In genomic region chr19:58499021-58499927, GRCh38 we compare ENCODE assay signal across 8 cellular contexts. TPM values are rescaled to one million over a fixed set of nuclear protein-coding genes. Genes with fewer than 3 reads are reported as not detected.
A peak's percentile ranks its signal among the peaks of the same experiment; 100 is the strongest.
DNase-seq lines count a peak whose midpoint lies in the region; ATAC-seq and TF ChIP-seq lines count a peak whose summit lies in the region.

No MANE protein-coding gene starts in this region.

- no peak for TF ChIP-seq CTCF in lung (IDR thresholded peaks at IDR 0.05; ENCODE audit: control extremely low read depth, extremely low read depth)

- DNase-seq in CD8-positive, alpha-beta memory T cell = peak; percentile 87 to 96 (median 91)
- DNase-seq in HK-2 (ENCODE audit: unreplicated experiment) (peak; percentile 98), NCI-H82 treated with DMSO at 0.1 percent for 48 hours (lab: John Stamatoyannopoulos, UW; ENCODE audit: unreplicated experiment) (peak; percentile 97), lung (ENCODE audit: low spot score) (peak; percentile 100)
- peak; percentile 99 for DNase-seq in activated CD8-positive, alpha-beta T cell treated with anti-CD3 and anti-CD28 coated beads, Interleukin-2, amount 10 ng/mL, durations not matched to agents 7 days and 5 days
- DNase-seq in effector CD4-positive, alpha-beta T cell = peak; percentile 83
- DNase-seq in stimulated activated CD4-positive, alpha-beta T cell treated with anti-CD3 and anti-CD28 coated beads, TNF-alpha, amount 100 ng/mL, for 24 hours (ENCODE audit: low read depth in 3 of 3) = peak; percentile 97 to 100 (median 98)

- no peaks in the 10 kb centered on the region for H3K36me3 ChIP-seq in CD8-positive, alpha-beta memory T cell (ENCODE audit: insufficient read depth, low read length)
- H3K36me3 ChIP-seq in lung (ENCODE audit: control insufficient read depth in 2 of 2, insufficient read depth in 2 of 2, low read length in 2 of 2) = no peaks in the 10 kb centered on the region

- ATAC-seq in GM19452 (IDR thresholded peaks at IDR 0.05; ENCODE audit: unreplicated experiment) = peak; percentile 88
- ATAC-seq in activated CD8-positive, alpha-beta T cell treated with anti-CD3 and anti-CD28 coated beads, Interleukin-2, amount 10 ng/mL, durations not matched to agents 7 days and 5 days = peak; percentile 97
- peak; percentile 95 for ATAC-seq in lung (ENCODE audit: insufficient read depth, low FRiP score)

- peaks cover 25 to 32% (median 26%) of the 10 kb centered on the region in 3 donors for H3K4me1 Mint-ChIP-seq in CD8-positive, alpha-beta memory T cell
- H3K4me1 Mint-ChIP-seq in activated CD8-positive, alpha-beta T cell treated with anti-CD3 and anti-CD28 coated beads, Interleukin-2, amount 10 ng/mL, durations not matched to agents 7 days and 5 days (ENCODE audit: low read depth) = peaks cover 31% of the 10 kb centered on the region

- 1% methylated on average over 57 to 60 of the region's 60 CpGs for WGBS in lung, 2 donors

- H3K27me3 ChIP-seq in CD8-positive, alpha-beta memory T cell (ENCODE audit: insufficient read depth, low read length, poor library complexity, severe bottlenecking) = no peaks in the 10 kb centered on the region
- H3K27me3 ChIP-seq in lung (ENCODE audit: control insufficient read depth, insufficient read depth) = no peaks in the 10 kb centered on the region

- peaks cover 0 to 4% of the 10 kb centered on the region in 2 donors for H3K27me3 Mint-ChIP-seq in CD8-positive, alpha-beta memory T cell
- H3K27me3 Mint-ChIP-seq in activated CD8-positive, alpha-beta T cell treated with anti-CD3 and anti-CD28 coated beads, Interleukin-2, amount 10 ng/mL, durations not matched to agents 7 days and 5 days (ENCODE audit: low read depth) = no peaks in the 10 kb centered on the region

- peaks cover 18% of the 10 kb centered on the region for H3K4me1 ChIP-seq in CD8-positive, alpha-beta memory T cell (ENCODE audit: insufficient read depth, low read length)
- peaks cover 0 to 16% of the 10 kb centered on the region in 2 donors for H3K4me1 ChIP-seq in lung (ENCODE audit: control insufficient read depth in 2 of 2, insufficient read depth in 2 of 2, low read length in 2 of 2)

- peak overlapping the region; percentile 60 for H3K27ac ChIP-seq in CD8-positive, alpha-beta memory T cell (ENCODE audit: low read depth, low read length)
- H3K27ac ChIP-seq in lung (ENCODE audit: low read depth in 1 of 2, low read length in 1 of 2) = peak overlapping the region; percentile 87 to 91

- CTCF ChIA-PET in CD8-positive, alpha-beta memory T cell (lab: Charles Lee) = interaction anchor here (1.1 to 2.6 kb wide), 5 partner anchors 13 to 82 kb away, joined by 3 to 18 read pairs (median 7); partner anchors contain the start of gene ZBTB45
- CTCF ChIA-PET in activated CD8-positive, alpha-beta T cell treated with anti-CD3 and anti-CD28 coated beads, Interleukin-2, amount 10 ng/mL, durations not matched to agents 7 days and 5 days (lab: Charles Lee) = interaction anchor here (1.1 to 3.5 kb wide), 7 partner anchors 10 to 82 kb away, joined by 3 to 24 read pairs (median 4); partner anchors contain the start of genes SLC27A5 and ZBTB45

- peaks cover 0 to 3% (median 0%) of the 10 kb centered on the region in 3 donors for H3K36me3 Mint-ChIP-seq in CD8-positive, alpha-beta memory T cell
- peaks cover 4% of the 10 kb centered on the region for H3K36me3 Mint-ChIP-seq in activated CD8-positive, alpha-beta T cell treated with anti-CD3 and anti-CD28 coated beads, Interleukin-2, amount 10 ng/mL, durations not matched to agents 7 days and 5 days (ENCODE audit: low read depth)

- H3K27ac Mint-ChIP-seq in CD8-positive, alpha-beta memory T cell = peak overlapping the region; percentile 91 to 98 (median 97)
- H3K27ac Mint-ChIP-seq in activated CD8-positive, alpha-beta T cell treated with anti-CD3 and anti-CD28 coated beads, Interleukin-2, amount 10 ng/mL, durations not matched to agents 7 days and 5 days = peak overlapping the region; percentile 88

- POLR2A ChIA-PET in CD8-positive, alpha-beta memory T cell (lab: Charles Lee) = interaction anchor here (0.7 to 1.1 kb wide), 2 partner anchors 9 to 21 kb away, joined by 3 to 5 read pairs; partner anchors contain the start of gene ZBTB45
- POLR2A ChIA-PET in activated CD8-positive, alpha-beta T cell treated with anti-CD3 and anti-CD28 coated beads, Interleukin-2, amount 10 ng/mL, durations not matched to agents 7 days and 5 days (lab: Charles Lee) = interaction anchor here (0.7 to 2.7 kb wide), 4 partner anchors 14 to 137 kb away, joined by 3 to 11 read pairs (median 4); partner anchors contain the start of genes CHMP2A and ZNF497

- peak overlapping the region; percentile 83 for H3K4me3 ChIP-seq in CD8-positive, alpha-beta memory T cell (ENCODE audit: low read length)
- peak overlapping the region; percentile 45 for H3K4me3 ChIP-seq in lung

- no peaks in the 10 kb centered on the region for H3K9me3 ChIP-seq in CD8-positive, alpha-beta memory T cell (ENCODE audit: low read length)
- H3K9me3 ChIP-seq in lung (ENCODE audit: control insufficient read depth in 2 of 2, insufficient read depth in 1 of 2, low read length in 1 of 2) = no peaks in the 10 kb centered on the region

- peaks cover 5 to 12% (median 6%) of the 10 kb centered on the region in 5 donors for H3K9me3 Mint-ChIP-seq in CD8-positive, alpha-beta memory T cell
- no peaks in the 10 kb centered on the region for H3K9me3 Mint-ChIP-seq in activated CD8-positive, alpha-beta T cell treated with anti-CD3 and anti-CD28 coated beads, Interleukin-2, amount 10 ng/mL, durations not matched to agents 7 days and 5 days (ENCODE audit: insufficient read depth)

- peak overlapping the region; percentile 86 to 96 (median 90) for H3K4me3 Mint-ChIP-seq in CD8-positive, alpha-beta memory T cell
- peak overlapping the region; percentile 85 for H3K4me3 Mint-ChIP-seq in activated CD8-positive, alpha-beta T cell treated with anti-CD3 and anti-CD28 coated beads, Interleukin-2, amount 10 ng/mL, durations not matched to agents 7 days and 5 days

RNA-seq across cellular contexts. Expression of gene SLC27A5, which starts 12.5 kb away (rescaled TPM):
- 10 to 100 TPM; 16.1 to 19.1 TPM for total RNA-seq in CD8-positive, alpha-beta memory T cell
- 25.9 TPM for polyA plus RNA-seq in CD8-positive, alpha-beta memory T cell
- 10 to 100 TPM; 12.2 to 14.4 TPM for total RNA-seq in activated CD8-positive, alpha-beta T cell treated with anti-CD3 and anti-CD28 coated beads, Interleukin-2, amount 10 ng/mL, durations not matched to agents 7 days and 5 days
- total RNA-seq in lung = 10 to 100 TPM in 1 of 2 donors, 1 to 10 TPM in 1; 7.9 to 11.3 TPM
- polyA plus RNA-seq in lung = 10 to 100 TPM; 14.6 to 19.0 TPM

RNA-seq across cellular contexts. Expression of gene ZBTB45, which starts 20.3 kb away (rescaled TPM):
- 10 to 100 TPM; 15.0 to 16.1 TPM for total RNA-seq in CD8-positive, alpha-beta memory T cell
- 4.8 TPM for polyA plus RNA-seq in CD8-positive, alpha-beta memory T cell
- 10 to 100 TPM; 13.9 to 16.7 TPM for total RNA-seq in activated CD8-positive, alpha-beta T cell treated with anti-CD3 and anti-CD28 coated beads, Interleukin-2, amount 10 ng/mL, durations not matched to agents 7 days and 5 days
- total RNA-seq in lung = 10 to 100 TPM in 1 of 2 donors, 1 to 10 TPM in 1; 6.0 to 20.2 TPM
- 1 to 10 TPM; 7.7 to 9.6 TPM for polyA plus RNA-seq in lung

RNA-seq across cellular contexts. Expression of gene ZNF446, which starts 23.1 kb away (rescaled TPM):
- 1 to 10 TPM; 5.9 to 7.2 TPM for total RNA-seq in CD8-positive, alpha-beta memory T cell
- polyA plus RNA-seq in CD8-positive, alpha-beta memory T cell = 3.8 TPM
- total RNA-seq in activated CD8-positive, alpha-beta T cell treated with anti-CD3 and anti-CD28 coated beads, Interleukin-2, amount 10 ng/mL, durations not matched to agents 7 days and 5 days = 1 to 10 TPM; 6.9 to 7.8 TPM
- total RNA-seq in lung = 10 to 100 TPM; 12.5 to 12.9 TPM
- 1 to 10 TPM; 8.3 to 9.5 TPM for polyA plus RNA-seq in lung

RNA-seq across cellular contexts. Expression of gene ZNF324, which starts 32.4 kb away (rescaled TPM):
- total RNA-seq in CD8-positive, alpha-beta memory T cell = 10 to 100 TPM; 19.8 to 21.0 TPM
- polyA plus RNA-seq in CD8-positive, alpha-beta memory T cell = 13.9 TPM
- 10 to 100 TPM; 13.8 to 15.8 TPM for total RNA-seq in activated CD8-positive, alpha-beta T cell treated with anti-CD3 and anti-CD28 coated beads, Interleukin-2, amount 10 ng/mL, durations not matched to agents 7 days and 5 days
- total RNA-seq in lung = 10 to 100 TPM; 12.4 to 13.9 TPM
- 1 to 10 TPM; 4.6 to 5.3 TPM for polyA plus RNA-seq in lung

RNA-seq across cellular contexts. Expression of gene TRIM28, which starts 44.6 kb away (rescaled TPM):
- total RNA-seq in CD8-positive, alpha-beta memory T cell = 100 to 1,000 TPM; 705 to 715 TPM
- polyA plus RNA-seq in CD8-positive, alpha-beta memory T cell = 57.5 TPM
- total RNA-seq in activated CD8-positive, alpha-beta T cell treated with anti-CD3 and anti-CD28 coated beads, Interleukin-2, amount 10 ng/mL, durations not matched to agents 7 days and 5 days = 100 to 1,000 TPM; 476 to 528 TPM
- total RNA-seq in lung = 100 to 1,000 TPM; 171 to 250 TPM
- polyA plus RNA-seq in lung = 100 to 1,000 TPM; 175 to 188 TPM

Comparison
In these comparisons a context has a peak if more than half of its experiments do, and no peak if none do; other contexts are left out.
1. Peak in every context shown above with its lines: DNase-seq, ATAC-seq, H3K4me3 ChIP-seq and H3K27ac ChIP-seq.